In genomic region chr1:54696262-54696661, GRCh38 we compare ENCODE assay signal across 12 cellular contexts. TPM values are rescaled to one million over a fixed set of nuclear protein-coding genes. Genes with fewer than 3 reads are reported as not detected.
"Had no signal": no experiment of that assay in that cellular context is flagged by ENCODE, and none has a peak within 500 bp of the region (broad histone marks: within the 10 kb centered on the region; RNA-seq: fewer than 3 reads in every experiment).

No MANE protein-coding gene starts in this region.

- H3K4me1 ChIP-seq: HAP-1 had no signal

- H3K9me3 Mint-ChIP-seq: HFFc6, IgD-negative memory B cell had no signal

- H3K36me3 ChIP-seq: HAP-1 had no signal

- H3K27ac ChIP-seq: GM23248, HL-60 had no signal

- ATAC-seq: HCT116, HepG2 had no signal

- H3K4me3 Mint-ChIP-seq: HFFc6, IgD-negative memory B cell had no signal

- H3K9me3 ChIP-seq: HAP-1 had no signal

- H3K27ac Mint-ChIP-seq: HFFc6, IgD-negative memory B cell had no signal

- H3K36me3 Mint-ChIP-seq: IgD-negative memory B cell had no signal

- H3K4me3 ChIP-seq: GM23248, HAP-1 had no signal

- DNase-seq: GM23248, GOT3, H7, KBM-7 had no signal

RNA-seq across cellular contexts. Expression of gene MROH7, which starts 54.7 kb away (rescaled TPM):
- total RNA-seq: H4, HT1080 had no signal
